ENCODE assay signal across 9 cellular contexts in genomic region chr4:83074783-83075182, GRCh38. TPM values are rescaled to one million over a fixed set of nuclear protein-coding genes. Genes with fewer than 3 reads are reported as not detected.
DNase-seq lines count a peak whose midpoint lies in the region; ATAC-seq and TF ChIP-seq lines count a peak whose summit lies in the region.
"Not testable (repeated sequence)": the region's sequence is repeated elsewhere in the genome, so short reads cannot be mapped to it uniquely, and the experiment has no call there.
"Had no signal": no experiment of that assay in that cellular context is flagged by ENCODE, and none has a peak within 500 bp of the region (broad histone marks: within the 10 kb centered on the region; RNA-seq: fewer than 3 reads in every experiment).

No MANE protein-coding gene starts in this region.

- intact Hi-C loops in adrenal gland (cut with DNase I) = not testable (repeated sequence)
- intact Hi-C loops in psoas muscle (cut with DNase I) = loop anchor here (5.0 to 10.0 kb wide), 3 partner anchors 180 to 208 kb away; partner anchors contain the start of gene COQ2 (in 1 of the 2)
- intact Hi-C loops in transverse colon (cut with DNase I; ENCODE audit: low total_unique reads) = loop anchor here (10.0 kb wide), 1 partner anchor 190 kb away; no protein-coding TSS in a partner anchor

- H3K4me3 ChIP-seq in GM12865 (ENCODE audit: low read depth, low read length); adrenal gland; psoas muscle; transverse colon: not testable (repeated sequence)

- in situ Hi-C loops in transverse colon (cut with MboI; ENCODE audit: low pct_ligation_motif_present in 1 of 4, low pct_unique_long_range_greater_than_20kb in 1 of 4, low sequenced_read_pairs in 3 of 4) = loop anchor here in 2 of 4 donors (10.0 to 25.0 kb wide), 2 partner anchors 180 to 188 kb away; no protein-coding TSS in a partner anchor

- not testable (repeated sequence) for H3K27me3 ChIP-seq in adrenal gland; psoas muscle (ENCODE audit: insufficient read depth in 3 of 3, low read length in 2 of 3); transverse colon

- not testable (repeated sequence) for TF ChIP-seq EP300 in transverse colon (IDR thresholded peaks at IDR 0.05; ENCODE audit: low read depth)

- ATAC-seq in psoas muscle = peak; percentile 72 to 87 (median 84)

- not testable (repeated sequence) for H3K9me3 ChIP-seq in adrenal gland (replicated peaks in 1 of 3); psoas muscle; transverse colon

- not testable (repeated sequence) for TF ChIP-seq CTCF in GM12865 (IDR thresholded peaks at IDR 0.05; ENCODE audit: insufficient read depth, low read depth, low read length, missing control alignments); adrenal gland (IDR thresholded peaks at IDR 0.05); psoas muscle (IDR thresholded peaks at IDR 0.05); transverse colon (IDR thresholded peaks at IDR 0.05)

- H3K27ac ChIP-seq in adrenal gland = peak overlapping the region in 3 of 5 donors; percentile 66 to 72 (median 68)
- peak overlapping the region; percentile 75 for H3K27ac ChIP-seq in psoas muscle
- peak overlapping the region in 3 of 4 donors; percentile 53 to 66 (median 65) for H3K27ac ChIP-seq in transverse colon

- not testable (repeated sequence) for TF ChIP-seq POLR2A in adrenal gland (IDR thresholded peaks at IDR 0.05); transverse colon (IDR thresholded peaks at IDR 0.05)

- H3K4me1 ChIP-seq in adrenal gland (replicated peaks in 1 of 2) (peaks cover 8 to 14% of the 10 kb centered on the region in 2 donors), psoas muscle (peaks cover 11% of the 10 kb centered on the region), transverse colon (peaks cover 0 to 32% (median 4%) of the 10 kb centered on the region in 4 donors)

- DNase-seq in GM12865 (ENCODE audit: low read depth) (peak; percentile 33), M059J (ENCODE audit: low read depth) (peak; percentile 60), psoas muscle (peak in 1 of 2 donors; percentile 51)
- peak; percentile 68 for DNase-seq in activated CD4-positive, alpha-beta T cell treated with anti-CD3 and anti-CD28 coated beads for 48 hours
- peak; percentile 54 to 64 for DNase-seq in activated T-cell treated with anti-CD3 and anti-CD28 coated beads, Interleukin-2, amount 50 U/mL, for 48 hours
- not testable (repeated sequence) for DNase-seq in adrenal gland, transverse colon
- peak; percentile 11 to 31 for DNase-seq in stimulated activated CD4-positive, alpha-beta T cell treated with anti-CD3 and anti-CD28 coated beads, Interleukin-2, amount 100 ng/mL, for 48 hours

- 72 to 90% (median 81%) methylated on average over 7 of the region's 7 CpGs for WGBS in adrenal gland, 4 donors
- WGBS in psoas muscle, 3 donors = 32 to 60% (median 34%) methylated on average over 7 of the region's 7 CpGs
- 93 to 95% methylated on average over 6 to 7 of the region's 7 CpGs for WGBS in transverse colon (ENCODE audit: low coverage in 1 of 2), 2 donors

- H3K36me3 ChIP-seq in adrenal gland (replicated peaks in 1 of 2); transverse colon: not testable (repeated sequence)
- peaks cover 0 to 64% of the 10 kb centered on the region in 2 donors for H3K36me3 ChIP-seq in psoas muscle (ENCODE audit: insufficient read depth in 1 of 2, low read depth in 1 of 2)

RNA-seq across cellular contexts. Expression of gene PLAC8, which starts 39.7 kb away (rescaled TPM):
- 122 and 240 TPM in 2 replicates for total RNA-seq in M059J (2014; rRNA removed; shearing (Covaris generic))
- total RNA-seq in adrenal gland (1 to 10 TPM in 7 of 8 donors, not detected in 1; 1.8 to 5.9 (median 2.9) TPM), psoas muscle (1 to 10 TPM in 2 of 4 donors, under 1 TPM in 2; 0.88 to 1.6 (median 0.98) TPM), transverse colon (100 to 1,000 TPM in 3 of 4 donors, 10 to 100 TPM in 1; 27.3 to 569 (median 401) TPM)
- polyA plus RNA-seq in adrenal gland (10 to 100 TPM in 1 of 3 donors, 1 to 10 TPM in 2; 1.4 to 14.4 (median 4.1) TPM), psoas muscle (under 1 TPM; 0.13 to 0.86 (median 0.33) TPM)
- total RNA-seq: SK-MEL-5 had no signal

RNA-seq across cellular contexts. Expression of gene COPS4, which starts 39.8 kb away (rescaled TPM):
- total RNA-seq in M059J (2014; rRNA removed; shearing (Covaris generic)) = 84.6 and 85.8 TPM in 2 replicates
- total RNA-seq in adrenal gland = 10 to 100 TPM; 36.5 to 67.4 (median 45.5) TPM
- polyA plus RNA-seq in adrenal gland = 100 to 1,000 TPM in 1 of 3 donors, 10 to 100 TPM in 2; 13.4 to 110 (median 18.4) TPM
- total RNA-seq in psoas muscle = 10 to 100 TPM; 51.2 to 71.7 (median 65.8) TPM
- polyA plus RNA-seq in psoas muscle = 10 to 100 TPM; 32.5 to 89.8 (median 42.6) TPM
- total RNA-seq in transverse colon = 10 to 100 TPM in 3 of 4 donors, 1 to 10 TPM in 1; 6.7 to 81.8 (median 32.3) TPM

Comparison
In these comparisons a context has a peak if more than half of its experiments do, and no peak if none do; other contexts are left out.
1. RNA of gene PLAC8, which starts 39.7 kb away (total RNA-seq): 27.3 to 569 TPM in transverse colon and 122 to 240 TPM in M059J; 1.8 to 5.9 TPM in adrenal gland and 0.88 to 1.6 TPM in psoas muscle; every median in the first group is over 4 times any median in the second.
2. Peak in every context shown above with its lines, with median percentiles within 50 percentile points of each other: H3K27ac ChIP-seq.